In the genomic region with DNA sequence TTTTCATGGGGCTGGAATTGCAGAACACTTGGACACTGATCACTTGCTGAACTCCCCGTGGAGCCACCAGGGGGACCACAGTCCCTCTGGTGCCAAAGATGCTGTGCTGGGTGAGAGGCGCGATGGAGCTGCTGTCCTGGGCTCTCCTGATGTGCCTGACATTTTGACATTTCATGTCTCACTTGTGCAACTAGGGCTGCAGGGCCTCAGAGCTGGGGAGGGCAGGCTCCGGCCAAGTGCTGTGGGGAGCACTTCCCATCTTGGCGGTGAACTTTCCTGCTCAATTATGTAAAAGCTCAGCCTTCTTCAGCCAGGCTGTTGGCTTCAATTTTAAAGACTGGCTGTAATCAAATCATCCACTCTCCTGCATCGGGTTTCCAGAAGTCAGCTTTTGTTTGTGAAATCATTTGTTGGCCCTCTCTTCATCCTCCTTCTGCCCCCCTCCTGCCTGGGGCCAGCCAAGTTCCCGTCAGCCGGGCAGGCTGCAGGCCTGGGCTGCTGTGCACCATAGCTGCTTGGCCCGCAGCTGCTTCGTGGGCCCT, we compare ENCODE assay signal across 1 cellular context.
A peak's percentile ranks its signal among the peaks of the same experiment; 100 is the strongest.
TF ChIP-seq lines count a peak whose summit lies in the region.

No MANE protein-coding gene starts in this region.

TF ChIP-seq in HepG2, 621 proteins besides CTCF, POLR2A, EP300 and RAD21 (continued from another document):
- TF ChIP-seq, protein P1, sequence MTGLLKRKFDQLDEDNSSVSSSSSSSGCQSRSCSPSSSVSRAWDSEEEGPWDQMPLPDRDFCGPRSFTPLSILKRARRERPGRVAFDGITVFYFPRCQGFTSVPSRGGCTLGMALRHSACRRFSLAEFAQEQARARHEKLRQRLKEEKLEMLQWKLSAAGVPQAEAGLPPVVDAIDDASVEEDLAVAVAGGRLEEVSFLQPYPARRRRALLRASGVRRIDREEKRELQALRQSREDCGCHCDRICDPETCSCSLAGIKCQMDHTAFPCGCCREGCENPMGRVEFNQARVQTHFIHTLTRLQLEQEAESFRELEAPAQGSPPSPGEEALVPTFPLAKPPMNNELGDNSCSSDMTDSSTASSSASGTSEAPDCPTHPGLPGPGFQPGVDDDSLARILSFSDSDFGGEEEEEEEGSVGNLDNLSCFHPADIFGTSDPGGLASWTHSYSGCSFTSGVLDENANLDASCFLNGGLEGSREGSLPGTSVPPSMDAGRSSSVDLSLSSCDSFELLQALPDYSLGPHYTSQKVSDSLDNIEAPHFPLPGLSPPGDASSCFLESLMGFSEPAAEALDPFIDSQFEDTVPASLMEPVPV (CRISPR knock-in tag; IDR thresholded peaks at IDR 0.05), result no peak
- TF ChIP-seq ZNF768 (CRISPR knock-in tag; IDR thresholded peaks at IDR 0.05) (peak; percentile 63; the same call in 1 of the 2 replicates), LCORL (IDR thresholded peaks at IDR 0.05) (no peak), LCORL (CRISPR knock-in tag; IDR thresholded peaks at IDR 0.05) (no peak), GATAD1 (CRISPR knock-in tag; IDR thresholded peaks at IDR 0.05) (no peak), NR2F6 (IDR thresholded peaks at IDR 0.05) (no peak), NR2F6 (CRISPR knock-in tag; IDR thresholded peaks at IDR 0.05) (no peak), ZNF781 (CRISPR knock-in tag; IDR thresholded peaks at IDR 0.05; ENCODE audit: borderline replicate concordance, not compliant biosample characterization) (no peak), DMAP1 (CRISPR knock-in tag; IDR thresholded peaks at IDR 0.05) (no peak)
TF ChIP-seq in HepG2: peak in this region for 6.
